2 cellular contexts compared by ENCODE assay signal in the genomic region with DNA sequence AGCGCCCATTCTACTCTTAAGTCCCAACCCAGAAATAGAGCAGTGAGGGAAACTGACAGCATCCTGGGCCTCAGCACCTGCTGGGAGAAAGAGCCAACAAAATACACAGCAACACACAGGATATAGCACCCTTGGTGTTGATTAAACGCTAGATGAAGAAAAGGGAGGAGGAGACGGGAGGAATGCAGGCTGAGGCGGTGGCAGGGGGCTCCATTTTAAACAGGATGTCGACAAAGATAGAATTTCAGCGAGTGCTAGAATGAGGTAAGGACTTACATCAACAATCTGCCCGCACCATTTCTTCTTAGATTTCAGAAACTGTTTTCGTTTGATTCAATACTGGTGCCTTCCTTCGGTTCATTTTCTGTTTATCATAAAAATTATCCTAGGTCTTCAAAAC.
TF ChIP-seq lines count a peak whose summit lies in the region.

No MANE protein-coding gene starts in this region.

TF ChIP-seq in GM23338, 12 proteins besides CTCF, POLR2A, EP300 and RAD21 (continued from another document):
- TF ChIP-seq ZNF462 (CRISPR knock-in tag; IDR thresholded peaks at IDR 0.05), result no peak
- TF ChIP-seq NANOG (IDR thresholded peaks at IDR 0.05; ENCODE audit: borderline replicate concordance), result no peak
- no peak for TF ChIP-seq POLR2AphosphoS5 (IDR thresholded peaks at IDR 0.05; ENCODE audit: low read depth)
TF ChIP-seq in GM23338: peak in this region for 0.

TF ChIP-seq in WTC11, 78 proteins besides CTCF, POLR2A, EP300 and RAD21 (continued from another document):
- TF ChIP-seq ZNF396 (CRISPR knock-in tag; IDR thresholded peaks at IDR 0.05; ENCODE audit: borderline replicate concordance), result no peak
- TF ChIP-seq E2F5 (CRISPR knock-in tag; IDR thresholded peaks at IDR 0.05), result no peak
- TF ChIP-seq GABPB1 (CRISPR knock-in tag; IDR thresholded peaks at IDR 0.05), result no peak
- TF ChIP-seq SOX15 (CRISPR knock-in tag; IDR thresholded peaks at IDR 0.05), result no peak
- no peak for TF ChIP-seq IRF1 (CRISPR knock-in tag; IDR thresholded peaks at IDR 0.05)
- TF ChIP-seq FOXP1 (CRISPR knock-in tag; IDR thresholded peaks at IDR 0.05; ENCODE audit: borderline replicate concordance), result no peak
- no peak for TF ChIP-seq ZNF532 (CRISPR knock-in tag; IDR thresholded peaks at IDR 0.05; ENCODE audit: borderline replicate concordance)
- TF ChIP-seq, protein P1, sequence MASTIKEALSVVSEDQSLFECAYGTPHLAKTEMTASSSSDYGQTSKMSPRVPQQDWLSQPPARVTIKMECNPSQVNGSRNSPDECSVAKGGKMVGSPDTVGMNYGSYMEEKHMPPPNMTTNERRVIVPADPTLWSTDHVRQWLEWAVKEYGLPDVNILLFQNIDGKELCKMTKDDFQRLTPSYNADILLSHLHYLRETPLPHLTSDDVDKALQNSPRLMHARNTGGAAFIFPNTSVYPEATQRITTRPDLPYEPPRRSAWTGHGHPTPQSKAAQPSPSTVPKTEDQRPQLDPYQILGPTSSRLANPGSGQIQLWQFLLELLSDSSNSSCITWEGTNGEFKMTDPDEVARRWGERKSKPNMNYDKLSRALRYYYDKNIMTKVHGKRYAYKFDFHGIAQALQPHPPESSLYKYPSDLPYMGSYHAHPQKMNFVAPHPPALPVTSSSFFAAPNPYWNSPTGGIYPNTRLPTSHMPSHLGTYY (CRISPR knock-in tag; IDR thresholded peaks at IDR 0.05), result no peak
